8 cellular contexts compared by ENCODE assay signal in the genomic region with DNA sequence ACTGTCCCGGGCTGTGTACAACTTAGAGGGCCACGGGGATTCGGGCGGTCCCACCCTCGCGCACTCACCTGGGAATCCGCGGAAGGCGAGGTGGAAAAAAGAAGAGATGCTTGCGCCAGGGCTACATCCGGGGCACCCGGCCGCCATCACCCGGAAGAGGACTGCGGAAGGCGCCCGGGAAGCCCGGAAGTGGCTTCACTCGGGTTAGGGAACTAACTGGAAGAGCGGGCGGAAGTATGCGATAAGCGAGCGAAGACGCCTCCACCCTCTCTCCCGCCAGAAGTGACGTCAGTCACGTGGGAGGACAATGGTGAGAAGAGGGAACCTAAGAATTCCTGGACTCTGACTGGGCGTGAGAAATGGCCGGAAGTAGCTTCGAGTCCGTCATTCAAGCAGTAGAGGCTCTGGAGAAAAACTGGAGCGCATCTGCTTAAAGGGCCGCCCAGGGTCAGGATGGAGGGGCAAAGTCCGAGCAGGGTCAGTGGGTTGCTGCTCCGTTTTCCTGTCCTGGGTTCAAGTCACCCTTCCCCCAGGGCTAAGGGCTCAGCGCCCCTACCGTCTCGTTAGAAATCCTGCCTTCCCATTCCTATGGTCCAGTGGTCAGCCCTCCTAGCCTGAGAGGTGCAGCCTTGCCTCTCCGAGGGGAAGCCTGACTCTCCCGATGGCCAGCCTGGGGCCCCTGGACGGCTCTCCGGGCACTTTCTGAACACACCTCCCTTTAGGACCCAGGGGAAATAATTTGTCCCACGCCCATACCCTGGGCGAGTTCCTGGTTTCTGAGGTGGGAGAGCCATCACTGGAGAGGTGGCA. TPM values are rescaled to one million over a fixed set of nuclear protein-coding genes. Genes with fewer than 3 reads are reported as not detected.
DNase-seq lines count a peak whose midpoint lies in the region; ATAC-seq, FAIRE-seq and TF ChIP-seq lines count a peak whose summit lies in the region.

A gene (minus strand): TSS at position 165 of the 810 bp plus-strand sequence. CDS start 627 bp downstream, outside the sequence.

- H4K20me1 ChIP-seq in OCI-LY7 (ENCODE audit: insufficient read depth, low read length), result no peaks in the 10 kb centered on the region

- DNase-seq in COLO668 (lab: John Stamatoyannopoulos, UW; ENCODE audit: unreplicated experiment) (peak; percentile 97), HuH-7 (ENCODE audit: low spot score) (peak; percentile 96), OCI-LY7 (ENCODE audit: low spot score) (peak; percentile 98), mesenteric fat pad (ENCODE audit: low spot score) (peak; percentile 98)
- DNase-seq in activated CD8-positive, alpha-beta memory T cell treated with anti-CD3 and anti-CD28 coated beads, Interleukin-2, amount 50 U/mL, for 48 hours, result peak; percentile 92
- DNase-seq in stimulated activated CD8-positive, alpha-beta memory T cell treated with anti-CD3 and anti-CD28 coated beads, Interleukin-15, amount 100 ng/mL, for 1 hour (ENCODE audit: low read depth), result peak; percentile 69

- peak within 1 kb of the TSS; percentile 33 for H2AFZ ChIP-seq in OCI-LY7 (ENCODE audit: low read length)

- H3K79me2 ChIP-seq in OCI-LY7 (ENCODE audit: insufficient read depth, low read depth, low read length), result peaks cover 37% of the 10 kb centered on the region

- H3K27ac ChIP-seq in OCI-LY7 (ENCODE audit: low read depth, low read length, poor library complexity, severe bottlenecking), result peak within 1 kb of the TSS; percentile 76

- H3K4me2 ChIP-seq in OCI-LY7 (ENCODE audit: low read length), result peak within 1 kb of the TSS; percentile 99

- no peaks in the 10 kb centered on the region for H3K9me2 ChIP-seq in OCI-LY7 (ENCODE audit: insufficient read depth, low read length)

- BruUV-seq in OCI-LY7 (replicated peaks; lab: Mats Ljungman, UMichigan), result TSS peak; percentile 78

- CTCF ChIA-PET in OCI-LY7 (lab: Charles Lee; ENCODE audit: unreplicated experiment), result interaction anchor here (1.1 kb wide), 1 partner anchor 15 kb away, joined by 3 read pairs; no protein-coding TSS in a partner anchor

- intact Hi-C loops in OCI-LY7 (cut with micrococcal nuclease; ENCODE audit: unreplicated experiment), result loop anchor here (10.0 kb wide), 1 partner anchor 291 kb away; a partner anchor contains a TSS

- no peaks in the 10 kb centered on the region for H3K9me3 ChIP-seq in OCI-LY7 (ENCODE audit: low read length)

- TF ChIP-seq CTCF in OCI-LY7 (conservative IDR thresholded peaks at IDR 0.05; ENCODE audit: low read length), result 0 out of 2 replicates have a peak, but pooled peaks have one; percentile 12

- H3K4me1 ChIP-seq in OCI-LY7 (ENCODE audit: insufficient read depth, low read length, poor library complexity, severe bottlenecking), result peaks cover 62% of the 10 kb centered on the region

- peaks cover 83% of the 10 kb centered on the region for H3K36me3 ChIP-seq in OCI-LY7 (ENCODE audit: insufficient read depth, low read length)

- ATAC-seq in GM21390 (IDR thresholded peaks at IDR 0.05; ENCODE audit: unreplicated experiment), result peak; percentile 46

- POLR2A ChIA-PET in OCI-LY7 (lab: Charles Lee), result interaction anchor here (0.8 to 3.2 kb wide), 5 partner anchors 11 to 20 kb away, joined by 3 to 18 read pairs (median 7); a partner anchor contains a TSS

- peak; percentile 98 for FAIRE-seq in endometrium (lab: Jason Lieb, UNC)

- H3K4me3 ChIP-seq in OCI-LY7 (ENCODE audit: low read depth, low read length, poor library complexity, severe bottlenecking), result peak within 1 kb of the TSS; percentile 98

RNA-seq across cellular contexts. Expression of the gene that starts here (rescaled TPM):
- 69.2 and 94.7 TPM in 2 replicates for total RNA-seq in OCI-LY7 (2014; rRNA removed; shearing (Covaris generic))
- 87.8 and 111 TPM in 2 replicates for total RNA-seq in OCI-LY7 (2022)
- total RNA-seq in mesenteric fat pad, result 57.4 TPM

Comparison
In these comparisons a context has a peak if more than half of its experiments do, and no peak if none do; other contexts are left out.
1. Peak in every context shown above with its lines: DNase-seq, ATAC-seq, H3K4me3 ChIP-seq and H3K27ac ChIP-seq.